In the genomic region with DNA sequence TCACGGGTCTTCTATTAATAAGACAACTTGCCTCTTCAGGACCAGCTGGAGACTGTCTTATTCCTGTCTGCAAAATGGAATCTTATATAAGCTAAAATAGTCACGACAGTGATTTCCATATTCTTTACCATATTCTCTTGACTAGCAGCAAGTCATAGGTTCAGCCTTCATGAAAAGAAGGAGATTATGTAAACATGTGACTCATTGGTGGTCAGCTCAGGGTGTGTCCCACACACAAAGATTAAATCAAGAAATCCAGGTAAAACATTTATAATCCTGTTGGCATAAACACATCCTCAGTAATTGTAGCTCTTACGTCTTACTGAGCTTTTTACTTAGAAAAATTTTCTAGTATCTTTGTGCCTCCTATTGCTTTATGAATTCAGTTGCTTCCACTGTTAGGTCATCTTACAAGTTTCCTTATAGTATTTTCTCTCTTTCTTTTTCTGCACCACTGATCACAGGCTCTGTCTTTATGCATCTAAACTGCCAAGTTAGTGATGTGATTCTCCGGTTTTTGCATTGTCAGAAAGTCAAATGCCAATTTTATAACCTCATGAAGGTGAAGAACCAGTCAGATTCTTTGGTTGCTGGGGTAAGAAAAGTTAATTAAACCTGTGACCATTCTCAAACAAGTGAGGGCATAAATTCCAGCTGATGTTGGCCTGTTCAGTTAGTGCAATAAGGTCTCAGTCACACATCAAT, we compare ENCODE assay signal across 22 cellular contexts.
DNase-seq lines count a peak whose midpoint lies in the region; ATAC-seq and TF ChIP-seq lines count a peak whose summit lies in the region.
"Had no signal": no experiment of that assay in that cellular context is flagged by ENCODE, and none has a peak within 500 bp of the region (broad histone marks: within the 10 kb centered on the region; RNA-seq: fewer than 3 reads in every experiment).

No MANE protein-coding gene starts in this region.

- TF ChIP-seq CTCF in RWPE1 (conservative IDR thresholded peaks at IDR 0.05; ENCODE audit: low read depth) (no peak), nephron progenitor cell (IDR thresholded peaks at IDR 0.05) (no peak), CD14-positive monocyte (IDR thresholded peaks at IDR 0.05) (no peak)

- DNase-seq in HCEC 1CT, result peak; percentile 14
- peak; percentile 15 for DNase-seq in RWPE1 (ENCODE audit: low spot score)
- no peak for DNase-seq in nephron progenitor cell
- no peak for DNase-seq in NCI-H1930 (lab: John Stamatoyannopoulos, UW)
- no peak for DNase-seq in Right ventricle myocardium inferior (ENCODE audit: missing footprints)
- DNase-seq in NK-92 treated with Interleukin-12 subunit alpha and Interleukin-12 subunit beta, amount 100 ng/mL, for 24 hours (lab: John Stamatoyannopoulos, UW), result no peak
- no peak for DNase-seq in CD14-positive monocyte (ENCODE audit: low spot score)
- DNase-seq: activated CD8-positive, alpha-beta memory T cell treated with anti-CD3 and anti-CD28 coated beads, Interleukin-2, amount 50 U/mL, for 48 hours; activated gamma-delta T cell; Caco-2; caudate nucleus; GF-D8; H7; natural killer cell; NCI-H2029; stimulated activated CD4-positive, alpha-beta T cell treated with anti-CD3 and anti-CD28 coated beads, Interleukin-4, amount 100 ng/mL, for 1 hour; stomach; trophoblast cell had no signal

- H3K27me3 Mint-ChIP-seq in nephron progenitor cell (ENCODE audit: low read depth, poor library complexity), result no peaks in the 10 kb centered on the region
- H3K27me3 Mint-ChIP-seq in CD14-positive monocyte (ENCODE audit: low read depth in 3 of 3), result no peaks in the 10 kb centered on the region
- H3K27me3 Mint-ChIP-seq: progenitor cell of endocrine pancreas had no signal

- H3K36me3 Mint-ChIP-seq in nephron progenitor cell (ENCODE audit: low read depth), result no peaks in the 10 kb centered on the region
- no peaks in the 10 kb centered on the region for H3K36me3 Mint-ChIP-seq in CD14-positive monocyte
- H3K36me3 Mint-ChIP-seq: natural killer cell had no signal

- ATAC-seq in esophagus mucosa (peak; percentile 77), Right ventricle myocardium inferior (no peak)
- ATAC-seq: HepG2, natural killer cell had no signal

- no peak overlapping the region for H3K4me3 Mint-ChIP-seq in nephron progenitor cell
- H3K4me3 Mint-ChIP-seq in CD14-positive monocyte, result no peak overlapping the region
- H3K4me3 Mint-ChIP-seq: natural killer cell had no signal

- no peaks in the 10 kb centered on the region for H3K4me1 Mint-ChIP-seq in nephron progenitor cell
- H3K4me1 Mint-ChIP-seq in CD14-positive monocyte, result no peaks in the 10 kb centered on the region
- H3K4me1 Mint-ChIP-seq: natural killer cell had no signal

- H3K27ac Mint-ChIP-seq in nephron progenitor cell (peak overlapping the region; percentile 91), CD14-positive monocyte (no peak overlapping the region)
- H3K27ac Mint-ChIP-seq: natural killer cell, progenitor cell of endocrine pancreas had no signal

- H3K27ac ChIP-seq in RWPE1, result no peak overlapping the region
- H3K27ac ChIP-seq: hepatocyte, stomach had no signal

- intact Hi-C loops in Right ventricle myocardium inferior (cut with DNase I) (no loop called here), CD14-positive monocyte (cut with micrococcal nuclease) (no loop called here)

- H3K9me3 Mint-ChIP-seq in nephron progenitor cell, result peaks cover 9% of the 10 kb centered on the region
- H3K9me3 Mint-ChIP-seq in CD14-positive monocyte, result peaks cover 0 to 3% (median 0%) of the 10 kb centered on the region in 7 donors

- POLR2A ChIA-PET in RWPE1 (lab: Yijun Ruan, JAX; ENCODE audit: low non-redundant PET), result no interaction called here

- CTCF ChIA-PET in RWPE1 (lab: Yijun Ruan, JAX), result interaction anchor here (0.8 kb wide), 1 partner anchor 416 kb away, joined by 3 read pairs; no protein-coding TSS in a partner anchor

Comparison
In these comparisons a context has a peak if more than half of its experiments do, and no peak if none do; other contexts are left out.
1. DNase-seq: peak in HCEC 1CT (single experiment) and RWPE1 (single experiment); none in nephron progenitor cell (single experiment), NCI-H1930 (0 of 2), Right ventricle myocardium inferior (single experiment), NK-92 treated with Interleukin-12 subunit alpha and Interleukin-12 subunit beta, amount 100 ng/mL, for 24 hours (single experiment) and CD14-positive monocyte (single experiment).